Comparison of ENCODE assay signal across 33 cellular contexts in the genomic region with DNA sequence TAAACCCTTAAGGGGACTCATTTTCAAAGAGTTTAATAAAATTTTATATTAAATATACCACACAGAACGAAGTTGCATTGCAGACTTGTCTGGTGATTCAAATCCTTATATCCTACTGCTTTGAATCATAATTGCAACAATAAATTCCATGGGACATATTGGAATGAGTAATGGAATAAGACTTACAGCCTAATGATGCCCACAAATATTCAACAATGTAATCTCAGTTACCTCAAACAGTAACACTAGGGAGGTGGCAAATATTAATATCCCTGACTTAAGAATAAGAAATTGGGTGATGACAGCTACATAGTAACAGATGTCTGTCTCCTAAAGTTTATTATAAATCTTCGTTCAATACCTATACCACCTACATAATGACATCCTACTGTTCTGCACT. TPM values are rescaled to one million over a fixed set of nuclear protein-coding genes. Genes with fewer than 3 reads are reported as not detected.
DNase-seq lines count a peak whose midpoint lies in the region; ATAC-seq, FAIRE-seq and TF ChIP-seq lines count a peak whose summit lies in the region.
"Had no signal": no experiment of that assay in that cellular context is flagged by ENCODE, and none has a peak within 500 bp of the region (broad histone marks: within the 10 kb centered on the region; RNA-seq: fewer than 3 reads in every experiment).

No MANE protein-coding gene starts in this region.

- no peak overlapping the region for H3K4me3 Mint-ChIP-seq in activated T-cell treated with anti-CD3 and anti-CD28 coated beads, Interleukin-2, amount 50 U/mL, for 24 hours
- H3K4me3 Mint-ChIP-seq: endodermal cell; H9; naive thymus-derived CD4-positive, alpha-beta T cell; stimulated activated naive B cell treated with anti-CD40 and anti-IgM and Interleukin-4, amounts not matched to agents 10 μg/mL and 1 μg/mL and 100 μg/mL, for 72 hours; T-helper 1 cell treated with Interleukin-12 subunit alpha and Interleukin-12 subunit beta and Interleukin-4 antibody, amounts not matched to agents 30 μg/mL and 1 μg/mL, for 36 hours had no signal

- TF ChIP-seq CTCF in AG10803 (conservative IDR thresholded peaks at IDR 0.05; ENCODE audit: low read length) (no peak), bronchial epithelial cell (IDR thresholded peaks at IDR 0.05; ENCODE audit: insufficient read depth, low read length, severe bottlenecking) (no peak)

- H3K9me3 Mint-ChIP-seq in activated T-cell treated with anti-CD3 and anti-CD28 coated beads, Interleukin-2, amount 50 U/mL, for 24 hours: peaks cover 10% of the 10 kb centered on the region
- H3K9me3 Mint-ChIP-seq: endodermal cell; H9; stimulated activated naive B cell treated with anti-CD40 and anti-IgM and Interleukin-4, amounts not matched to agents 10 μg/mL and 1 μg/mL and 100 μg/mL, for 72 hours; T-helper 1 cell treated with Interleukin-12 subunit alpha and Interleukin-12 subunit beta and Interleukin-4 antibody, amounts not matched to agents 30 μg/mL and 1 μg/mL, for 36 hours had no signal

- no peaks in the 10 kb centered on the region for H3K36me3 Mint-ChIP-seq in activated T-cell treated with anti-CD3 and anti-CD28 coated beads, Interleukin-2, amount 50 U/mL, for 24 hours (ENCODE audit: low read depth)
- H3K36me3 Mint-ChIP-seq: naive thymus-derived CD4-positive, alpha-beta T cell had no signal

- DNase-seq in AG10803 (ENCODE audit: low read depth) (peak; percentile 29), LHCN-M2 (ENCODE audit: low read depth) (peak; percentile 49), bronchial epithelial cell (ENCODE audit: low read depth) (peak; percentile 65), iris pigment epithelial cell (ENCODE audit: low read depth) (peak; percentile 56), kidney tubule cell (ENCODE audit: low spot score) (no peak), NCI-H1048 (lab: John Stamatoyannopoulos, UW) (no peak)
- no peak for DNase-seq in activated T-cell treated with anti-CD3 and anti-CD28 coated beads, Interleukin-2, amount 50 U/mL, for 24 hours
- DNase-seq: activated CD4-positive, alpha-beta T cell treated with anti-CD3 and anti-CD28 coated beads for 48 hours; activated naive CD4-positive, alpha-beta T cell; activated T-cell treated with anti-CD3 and anti-CD28 coated beads, Interleukin-2, amount 50 U/mL, for 48 hours; adrenal gland; COR-L47; DMS79; endodermal cell; foreskin melanocyte; H9; MM.1S; naive thymus-derived CD4-positive, alpha-beta T cell; NCI-H1436; NCI-H510A treated with DMSO at 0.1 percent for 48 hours; PC-3; stimulated activated CD4-positive, alpha-beta T cell treated with anti-CD3 and anti-CD28 coated beads, Interleukin-12 subunit alpha, Interleukin-12 subunit beta, amount 100 ng/mL, for 4 hours; stimulated activated CD4-positive, alpha-beta T cell treated with anti-CD3 and anti-CD28 coated beads, Interleukin-4, amount 100 ng/mL, for 24 hours; stimulated activated naive B cell treated with anti-CD40 and anti-IgM and Interleukin-4, amounts not matched to agents 10 μg/mL and 1 μg/mL and 100 μg/mL, for 72 hours had no signal

- no peaks in the 10 kb centered on the region for H3K27me3 ChIP-seq in bronchial epithelial cell (ENCODE audit: control insufficient read depth, insufficient read depth, low read length)
- H3K27me3 ChIP-seq: adrenal gland, BLaER1, suprapubic skin, vagina had no signal

- no peak for FAIRE-seq in bronchial epithelial cell (lab: Jason Lieb, UNC)
- FAIRE-seq: GM12878 had no signal

- ATAC-seq in esophagus mucosa: no peak
- ATAC-seq: GM12878; left lobe of liver; naive thymus-derived CD4-positive, alpha-beta T cell; PC-3; stimulated activated naive B cell treated with anti-CD40 and anti-IgM and Interleukin-4, amounts not matched to agents 10 μg/mL and 1 μg/mL and 100 μg/mL, for 72 hours had no signal

- H3K4me3 ChIP-seq in AG10803 (ENCODE audit: low read length): no peak overlapping the region
- no peak overlapping the region for H3K4me3 ChIP-seq in bronchial epithelial cell (ENCODE audit: low read depth, low read length)
- H3K4me3 ChIP-seq: adrenal gland, BLaER1, GM12878, suprapubic skin, vagina had no signal

- no peaks in the 10 kb centered on the region for H3K4me1 Mint-ChIP-seq in activated T-cell treated with anti-CD3 and anti-CD28 coated beads, Interleukin-2, amount 50 U/mL, for 24 hours (ENCODE audit: low read depth)
- H3K4me1 Mint-ChIP-seq: naive thymus-derived CD4-positive, alpha-beta T cell; stimulated activated naive B cell treated with anti-CD40 and anti-IgM and Interleukin-4, amounts not matched to agents 10 μg/mL and 1 μg/mL and 100 μg/mL, for 72 hours had no signal

- H3K27me3 Mint-ChIP-seq in activated T-cell treated with anti-CD3 and anti-CD28 coated beads, Interleukin-2, amount 50 U/mL, for 24 hours: no peaks in the 10 kb centered on the region
- H3K27me3 Mint-ChIP-seq: naive thymus-derived CD4-positive, alpha-beta T cell; stimulated activated naive B cell treated with anti-CD40 and anti-IgM and Interleukin-4, amounts not matched to agents 10 μg/mL and 1 μg/mL and 100 μg/mL, for 72 hours had no signal

- no peaks in the 10 kb centered on the region for H3K36me3 ChIP-seq in bronchial epithelial cell (ENCODE audit: control insufficient read depth, insufficient read depth, low read length)
- H3K36me3 ChIP-seq: adrenal gland, BLaER1, suprapubic skin, vagina had no signal

- H3K27ac Mint-ChIP-seq in activated T-cell treated with anti-CD3 and anti-CD28 coated beads, Interleukin-2, amount 50 U/mL, for 24 hours: no peak overlapping the region
- H3K27ac Mint-ChIP-seq: endodermal cell; H9; naive thymus-derived CD4-positive, alpha-beta T cell; stimulated activated naive B cell treated with anti-CD40 and anti-IgM and Interleukin-4, amounts not matched to agents 10 μg/mL and 1 μg/mL and 100 μg/mL, for 72 hours; T-helper 1 cell treated with Interleukin-12 subunit alpha and Interleukin-12 subunit beta and Interleukin-4 antibody, amounts not matched to agents 30 μg/mL and 1 μg/mL, for 36 hours had no signal

RNA-seq across cellular contexts. Expression of a gene that starts 52.6 kb away (rescaled TPM):
- total RNA-seq in LHCN-M2 (2014; rRNA removed) (under 0.01 TPM in 1 of 2 replicates, not detected in the other), bronchial epithelial cell (under 0.01 TPM in 1 of 2 replicates, not detected in the other), esophagus mucosa (0.08 TPM)
- polyA plus RNA-seq in LHCN-M2 (2012): not detected
- total RNA-seq: GM12878; H9; mesenteric fat pad; naive thymus-derived CD4-positive, alpha-beta T cell; PC-3; renal cortical epithelial cell; vagina had no signal
- polyA plus RNA-seq: GM12878; naive thymus-derived CD4-positive, alpha-beta T cell had no signal

Comparison
In these comparisons a context has a peak if more than half of its experiments do, and no peak if none do; other contexts are left out.
1. DNase-seq: peak in AG10803 (single experiment), LHCN-M2 (single experiment), bronchial epithelial cell (single experiment) and iris pigment epithelial cell (single experiment); none in kidney tubule cell (single experiment), activated T-cell treated with anti-CD3 and anti-CD28 coated beads, Interleukin-2, amount 50 U/mL, for 24 hours (single experiment) and NCI-H1048 (single experiment).